ENCODE assay signal across 13 cellular contexts in the genomic region with DNA sequence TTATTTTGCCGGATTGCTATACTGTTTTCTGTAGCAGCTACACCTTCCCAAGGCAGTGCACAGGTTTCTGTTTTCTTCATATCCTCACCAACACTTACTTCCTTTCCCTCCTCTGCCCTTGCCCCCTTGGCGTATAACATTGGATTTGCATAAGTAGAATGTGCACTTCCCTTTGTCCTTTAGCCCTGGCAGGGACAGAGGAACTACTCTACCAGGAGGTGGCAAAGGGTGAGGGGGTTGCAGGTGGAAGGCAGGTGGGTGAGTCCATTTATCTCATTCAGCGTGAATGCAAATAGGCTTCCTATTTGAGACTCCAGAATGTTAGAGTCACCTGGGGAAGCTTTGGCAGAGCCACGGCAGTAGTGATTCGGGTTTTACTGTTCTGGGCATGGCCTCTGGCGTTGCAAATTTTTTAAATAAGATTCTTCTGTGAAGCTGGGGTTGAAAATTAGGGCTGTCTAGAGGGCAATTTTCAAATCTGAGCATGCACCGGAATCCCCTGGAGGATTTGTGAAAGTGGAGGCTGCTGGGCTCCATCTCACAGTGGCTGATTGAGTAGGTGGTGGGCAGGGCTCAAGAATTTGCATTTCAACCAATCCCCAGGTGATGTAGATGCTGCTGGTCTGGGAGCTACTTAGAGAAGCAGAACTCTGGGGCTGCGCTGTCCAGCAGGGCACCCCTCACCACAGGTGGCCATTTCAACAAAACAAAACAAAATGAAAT.
DNase-seq lines count a peak whose midpoint lies in the region; ATAC-seq and TF ChIP-seq lines count a peak whose summit lies in the region.
"Had no signal": no experiment of that assay in that cellular context is flagged by ENCODE, and none has a peak within 500 bp of the region (broad histone marks: within the 10 kb centered on the region; RNA-seq: fewer than 3 reads in every experiment).

No MANE protein-coding gene starts in this region.

- H3K36me3 Mint-ChIP-seq in WTC11, result no peaks in the 10 kb centered on the region
- H3K36me3 Mint-ChIP-seq in activated T-cell treated with anti-CD3 and anti-CD28 coated beads, Interleukin-2, amount 50 U/mL, for 4 hours (ENCODE audit: insufficient read depth), result no peaks in the 10 kb centered on the region

- H3K4me1 Mint-ChIP-seq in WTC11, result peaks cover 24% of the 10 kb centered on the region
- H3K4me1 Mint-ChIP-seq in activated T-cell treated with anti-CD3 and anti-CD28 coated beads, Interleukin-2, amount 50 U/mL, for 4 hours (ENCODE audit: low read depth), result no peaks in the 10 kb centered on the region

- H3K4me3 ChIP-seq in right lobe of liver (no peak overlapping the region), body of pancreas (no peak overlapping the region)
- H3K4me3 ChIP-seq: dorsolateral prefrontal cortex had no signal

- TF ChIP-seq CTCF in WTC11 (IDR thresholded peaks at IDR 0.05) (no peak), right lobe of liver (IDR thresholded peaks at IDR 0.05) (no peak), body of pancreas (IDR thresholded peaks at IDR 0.05) (no peak)

- POLR2A ChIA-PET in WTC11 (lab: Charles Lee), result interaction anchor here (0.5 kb wide), 1 partner anchor 12 kb away, joined by 3 read pairs; no protein-coding TSS in a partner anchor

- H3K9me3 Mint-ChIP-seq in WTC11, result no peaks in the 10 kb centered on the region
- H3K9me3 Mint-ChIP-seq in activated T-cell treated with anti-CD3 and anti-CD28 coated beads, Interleukin-2, amount 50 U/mL, for 4 hours, result no peaks in the 10 kb centered on the region

- no peaks in the 10 kb centered on the region for H3K36me3 ChIP-seq in right lobe of liver
- H3K36me3 ChIP-seq in body of pancreas (replicated peaks in 1 of 2; ENCODE audit: insufficient read depth in 1 of 2, low read depth in 2 of 2), result no peaks in the 10 kb centered on the region

- no peaks in the 10 kb centered on the region for H3K9me3 ChIP-seq in right lobe of liver
- H3K9me3 ChIP-seq in body of pancreas, result no peaks in the 10 kb centered on the region

- peak; percentile 24 for DNase-seq in WTC11 (ENCODE audit: low spot score)
- no peak for DNase-seq in SW480 (ENCODE audit: low spot score)
- DNase-seq in activated T-cell treated with anti-CD3 and anti-CD28 coated beads, Interleukin-2, amount 50 U/mL, for 4 hours, result no peak
- no peak for DNase-seq in right lobe of liver
- no peak for DNase-seq in body of pancreas
- DNase-seq: activated T-cell treated with anti-CD3 and anti-CD28 coated beads for 4 hours, Calu3, dorsolateral prefrontal cortex, Right ventricle myocardium superior, substantia nigra had no signal

- H3K27me3 ChIP-seq in right lobe of liver (no peaks in the 10 kb centered on the region), body of pancreas (no peaks in the 10 kb centered on the region)

- WGBS in right lobe of liver (ENCODE audit: insufficient coverage, low coverage, low lambda C conversion rate, missing lambda C conversion rate), result 85% methylated on average over 7 of the region's 8 CpGs
- 42 to 56% methylated on average over 8 of the region's 8 CpGs for WGBS in body of pancreas, 2 donors

- H3K4me1 ChIP-seq in right lobe of liver (no peaks in the 10 kb centered on the region), body of pancreas (no peaks in the 10 kb centered on the region)

- CTCF ChIA-PET in WTC11 (lab: Charles Lee), result interaction anchor here (1.0 to 4.1 kb wide), 8 partner anchors 8 to 593 kb away, joined by 3 to 36 read pairs (median 6); no protein-coding TSS in a partner anchor

- TF ChIP-seq POLR2A in right lobe of liver (IDR thresholded peaks at IDR 0.05) (no peak), body of pancreas (IDR thresholded peaks at IDR 0.05) (no peak)

- intact Hi-C loops in right lobe of liver (cut with DNase I), result no loop called here
- intact Hi-C loops in body of pancreas (cut with DNase I), result no loop called here

- H3K27me3 Mint-ChIP-seq in WTC11 (ENCODE audit: low read depth), result peaks cover 7% of the 10 kb centered on the region
- peaks cover 3% of the 10 kb centered on the region for H3K27me3 Mint-ChIP-seq in activated T-cell treated with anti-CD3 and anti-CD28 coated beads, Interleukin-2, amount 50 U/mL, for 4 hours (ENCODE audit: low read depth)

- ATAC-seq in GM18498 (IDR thresholded peaks at IDR 0.05; ENCODE audit: unreplicated experiment) (peak; percentile 81), GM21390 (IDR thresholded peaks at IDR 0.05; ENCODE audit: unreplicated experiment) (peak; percentile 82), HG03108 (IDR thresholded peaks at IDR 0.05; ENCODE audit: unreplicated experiment) (peak; percentile 51), WTC11 (peak; percentile 84), right lobe of liver (no peak), body of pancreas (no peak)
- ATAC-seq in activated T-cell treated with anti-CD3 and anti-CD28 coated beads, Interleukin-2, amount 50 U/mL, for 4 hours, result no peak

- peak overlapping the region; percentile 41 for H3K4me3 Mint-ChIP-seq in WTC11
- no peak overlapping the region for H3K4me3 Mint-ChIP-seq in activated T-cell treated with anti-CD3 and anti-CD28 coated beads, Interleukin-2, amount 50 U/mL, for 4 hours

- no peak overlapping the region for H3K27ac ChIP-seq in right lobe of liver
- H3K27ac ChIP-seq in body of pancreas, result no peak overlapping the region
- H3K27ac ChIP-seq: dorsolateral prefrontal cortex had no signal

- no peak overlapping the region for H3K27ac Mint-ChIP-seq in WTC11

TF ChIP-seq in WTC11, 78 proteins besides CTCF, POLR2A, EP300 and RAD21 (continues in another document):
- no peak for TF ChIP-seq SMAD4 (CRISPR knock-in tag; IDR thresholded peaks at IDR 0.05)
- no peak for TF ChIP-seq TEAD1 (CRISPR knock-in tag; IDR thresholded peaks at IDR 0.05)
- no peak for TF ChIP-seq CBFB (CRISPR knock-in tag; IDR thresholded peaks at IDR 0.05; ENCODE audit: low read depth)
- TF ChIP-seq, protein P1, sequence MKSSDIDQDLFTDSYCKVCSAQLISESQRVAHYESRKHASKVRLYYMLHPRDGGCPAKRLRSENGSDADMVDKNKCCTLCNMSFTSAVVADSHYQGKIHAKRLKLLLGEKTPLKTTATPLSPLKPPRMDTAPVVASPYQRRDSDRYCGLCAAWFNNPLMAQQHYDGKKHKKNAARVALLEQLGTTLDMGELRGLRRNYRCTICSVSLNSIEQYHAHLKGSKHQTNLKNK (CRISPR knock-in tag; IDR thresholded peaks at IDR 0.05), result no peak
- TF ChIP-seq RELA (CRISPR knock-in tag; IDR thresholded peaks at IDR 0.05; ENCODE audit: borderline replicate concordance), result no peak
- TF ChIP-seq MXD4 (CRISPR knock-in tag; IDR thresholded peaks at IDR 0.05; ENCODE audit: borderline replicate concordance), result no peak
- TF ChIP-seq, protein P2, sequence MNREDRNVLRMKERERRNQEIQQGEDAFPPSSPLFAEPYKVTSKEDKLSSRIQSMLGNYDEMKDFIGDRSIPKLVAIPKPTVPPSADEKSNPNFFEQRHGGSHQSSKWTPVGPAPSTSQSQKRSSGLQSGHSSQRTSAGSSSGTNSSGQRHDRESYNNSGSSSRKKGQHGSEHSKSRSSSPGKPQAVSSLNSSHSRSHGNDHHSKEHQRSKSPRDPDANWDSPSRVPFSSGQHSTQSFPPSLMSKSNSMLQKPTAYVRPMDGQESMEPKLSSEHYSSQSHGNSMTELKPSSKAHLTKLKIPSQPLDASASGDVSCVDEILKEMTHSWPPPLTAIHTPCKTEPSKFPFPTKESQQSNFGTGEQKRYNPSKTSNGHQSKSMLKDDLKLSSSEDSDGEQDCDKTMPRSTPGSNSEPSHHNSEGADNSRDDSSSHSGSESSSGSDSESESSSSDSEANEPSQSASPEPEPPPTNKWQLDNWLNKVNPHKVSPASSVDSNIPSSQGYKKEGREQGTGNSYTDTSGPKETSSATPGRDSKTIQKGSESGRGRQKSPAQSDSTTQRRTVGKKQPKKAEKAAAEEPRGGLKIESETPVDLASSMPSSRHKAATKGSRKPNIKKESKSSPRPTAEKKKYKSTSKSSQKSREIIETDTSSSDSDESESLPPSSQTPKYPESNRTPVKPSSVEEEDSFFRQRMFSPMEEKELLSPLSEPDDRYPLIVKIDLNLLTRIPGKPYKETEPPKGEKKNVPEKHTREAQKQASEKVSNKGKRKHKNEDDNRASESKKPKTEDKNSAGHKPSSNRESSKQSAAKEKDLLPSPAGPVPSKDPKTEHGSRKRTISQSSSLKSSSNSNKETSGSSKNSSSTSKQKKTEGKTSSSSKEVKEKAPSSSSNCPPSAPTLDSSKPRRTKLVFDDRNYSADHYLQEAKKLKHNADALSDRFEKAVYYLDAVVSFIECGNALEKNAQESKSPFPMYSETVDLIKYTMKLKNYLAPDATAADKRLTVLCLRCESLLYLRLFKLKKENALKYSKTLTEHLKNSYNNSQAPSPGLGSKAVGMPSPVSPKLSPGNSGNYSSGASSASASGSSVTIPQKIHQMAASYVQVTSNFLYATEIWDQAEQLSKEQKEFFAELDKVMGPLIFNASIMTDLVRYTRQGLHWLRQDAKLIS (CRISPR knock-in tag; IDR thresholded peaks at IDR 0.05; ENCODE audit: borderline replicate concordance), result no peak
- TF ChIP-seq ZNF232 (CRISPR knock-in tag; IDR thresholded peaks at IDR 0.05), result no peak
- no peak for TF ChIP-seq NR3C1 (CRISPR knock-in tag; conservative IDR thresholded peaks at IDR 0.05; ENCODE audit: low read depth)
- TF ChIP-seq, protein P3, sequence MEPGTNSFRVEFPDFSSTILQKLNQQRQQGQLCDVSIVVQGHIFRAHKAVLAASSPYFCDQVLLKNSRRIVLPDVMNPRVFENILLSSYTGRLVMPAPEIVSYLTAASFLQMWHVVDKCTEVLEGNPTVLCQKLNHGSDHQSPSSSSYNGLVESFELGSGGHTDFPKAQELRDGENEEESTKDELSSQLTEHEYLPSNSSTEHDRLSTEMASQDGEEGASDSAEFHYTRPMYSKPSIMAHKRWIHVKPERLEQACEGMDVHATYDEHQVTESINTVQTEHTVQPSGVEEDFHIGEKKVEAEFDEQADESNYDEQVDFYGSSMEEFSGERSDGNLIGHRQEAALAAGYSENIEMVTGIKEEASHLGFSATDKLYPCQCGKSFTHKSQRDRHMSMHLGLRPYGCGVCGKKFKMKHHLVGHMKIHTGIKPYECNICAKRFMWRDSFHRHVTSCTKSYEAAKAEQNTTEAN (CRISPR knock-in tag; IDR thresholded peaks at IDR 0.05), result no peak
- TF ChIP-seq IRF2 (CRISPR knock-in tag; IDR thresholded peaks at IDR 0.05; ENCODE audit: borderline replicate concordance, low read depth), result no peak

Comparison
In these comparisons a context has a peak if more than half of its experiments do, and no peak if none do; other contexts are left out.
1. ATAC-seq: peak in GM18498 (single experiment), GM21390 (single experiment), HG03108 (single experiment) and WTC11 (single experiment); none in activated T-cell treated with anti-CD3 and anti-CD28 coated beads, Interleukin-2, amount 50 U/mL, for 4 hours (0 of 2), right lobe of liver (0 of 4) and body of pancreas (single experiment).